In genomic region chr7:73945022-73945421, GRCh38 we compare ENCODE assay signal across 25 cellular contexts.
DNase-seq lines count a peak whose midpoint lies in the region; ATAC-seq, FAIRE-seq and TF ChIP-seq lines count a peak whose summit lies in the region.
"Had no signal": no experiment of that assay in that cellular context is flagged by ENCODE, and none has a peak within 500 bp of the region (broad histone marks: within the 10 kb centered on the region; RNA-seq: fewer than 3 reads in every experiment).

No MANE protein-coding gene starts in this region.

- TF ChIP-seq RAD21 in A549 (conservative IDR thresholded peaks at IDR 0.05 in 1 of 2, IDR thresholded peaks at IDR 0.05 in 1 of 2) (no peak), HCT116 (IDR thresholded peaks at IDR 0.05; ENCODE audit: low read depth) (no peak), K562 (CRISPR knock-in tag; conservative IDR thresholded peaks at IDR 0.05 in 1 of 2, IDR thresholded peaks at IDR 0.05 in 1 of 2) (no peak)

- CTCF ChIA-PET in A549 (lab: Yijun Ruan, JAX) (no interaction called here), HCT116 (lab: Charles Lee) (no interaction called here), K562 (lab: Yijun Ruan, JAX; ENCODE audit: low intra/inter-chr PET ratio) (no interaction called here)

- BruUV-seq in HCT116 (replicated peaks; lab: Mats Ljungman, UMichigan) (no TSS peak), K562 (replicated peaks; lab: Mats Ljungman, UMichigan) (no TSS peak)

- H4K20me1 ChIP-seq in HCT116 (ENCODE audit: insufficient read depth) (no peaks in the 10 kb centered on the region), K562 (replicated peaks; ENCODE audit: control insufficient read depth, insufficient read depth, low read length) (no peaks in the 10 kb centered on the region)
- H4K20me1 ChIP-seq: BLaER1 had no signal

- H3K36me3 ChIP-seq in HCT116 (ENCODE audit: control insufficient read depth in 1 of 2, insufficient read depth in 2 of 2, low read length in 2 of 2) (no peaks in the 10 kb centered on the region; a peak in 1 of 4 replicates), K562 (ENCODE audit: control insufficient read depth, insufficient read depth, low read length) (no peaks in the 10 kb centered on the region)
- H3K36me3 ChIP-seq: BE2C, BLaER1 had no signal

- DNase-seq in A549 (ENCODE audit: low read depth in 1 of 2, low spot score in 1 of 2) (no peak), HCT116 (ENCODE audit: low read depth, low spot score) (no peak), K562 (ENCODE audit: extremely low read depth in 1 of 4, low spot score in 3 of 4) (no peak), A172 (ENCODE audit: low spot score) (no peak)
- DNase-seq: 8988T; ACHN; BE2C; C1 segment of cervical spinal cord; CD4-positive, alpha-beta memory T cell; CD4-positive, CD25-positive, alpha-beta regulatory T cell; CD8-positive, alpha-beta memory T cell; COR-L47; DMS 273 treated with DMSO at 0.1 percent for 48 hours; DMS153; DMS53; DMS79; DND-41; EL; GDM1 had no signal

- RAD21 ChIA-PET in HCT116 (lab: Charles Lee; ENCODE audit: low non-redundant PET in 1 of 2, low total read pairs in 2 of 2, uncharacterized antibody in 2 of 2, unreplicated experiment in 2 of 2) = no interaction called here

- H3K4me1 ChIP-seq in A549 (peaks cover 18% of the 10 kb centered on the region), HCT116 (ENCODE audit: control insufficient read depth in 1 of 2, insufficient read depth in 2 of 2, low read length in 2 of 2) (peaks cover 0 to 8% of the 10 kb centered on the region in 2 experiments; a peak in 2 of 4 replicates), K562 (replicated peaks in 1 of 2; ENCODE audit: control insufficient read depth in 2 of 2, insufficient read depth in 2 of 2, low read length in 2 of 2) (no peaks in the 10 kb centered on the region)
- H3K4me1 ChIP-seq: BE2C, BLaER1 had no signal

- POLR2A ChIA-PET in A549 (lab: Yijun Ruan, JAX) = no interaction called here
- POLR2A ChIA-PET in HCT116 (lab: Charles Lee) = no interaction called here
- POLR2A ChIA-PET in K562 (lab: Yijun Ruan, JAX) = no interaction called here

- H3K27me3 ChIP-seq in HCT116 (ENCODE audit: insufficient read depth, low read length) (no peaks in the 10 kb centered on the region), K562 (ENCODE audit: control insufficient read depth in 2 of 2, insufficient read depth in 2 of 2, low read length in 2 of 2) (no peaks in the 10 kb centered on the region)
- H3K27me3 ChIP-seq: BE2C, BLaER1 had no signal

- H3K9me3 ChIP-seq in A549 (peaks cover 38% of the 10 kb centered on the region), HCT116 (ENCODE audit: control insufficient read depth in 1 of 2, insufficient read depth in 1 of 2, low read depth in 1 of 2, low read length in 2 of 2) (peaks cover 3 to 19% of the 10 kb centered on the region in 2 experiments; a peak in 1 of 4 replicates), K562 (replicated peaks; ENCODE audit: control insufficient read depth, insufficient read depth, low read depth, low read length) (peaks cover 5% of the 10 kb centered on the region; the same call in 1 of the 2 replicates)

- ATAC-seq in A549 = no peak
- no peak for ATAC-seq in HCT116
- no peak for ATAC-seq in K562
- no peak for ATAC-seq in HG03159 (IDR thresholded peaks at IDR 0.05; ENCODE audit: unreplicated experiment)
- no peak for ATAC-seq in GM21381 (IDR thresholded peaks at IDR 0.05; ENCODE audit: unreplicated experiment)
- ATAC-seq: GM12878 had no signal

- H3K4me2 ChIP-seq in A549 (no peak overlapping the region), HCT116 (ENCODE audit: low read length) (no peak overlapping the region), K562 (ENCODE audit: insufficient read depth, low read length) (no peak overlapping the region)
- H3K4me2 ChIP-seq: BLaER1 had no signal

- H2AFZ ChIP-seq in HCT116 (ENCODE audit: low read depth, low read length, poor library complexity, severe bottlenecking) (no peak overlapping the region), K562 (ENCODE audit: low read depth, low read length) (no peak overlapping the region)

- H3K9ac ChIP-seq in HCT116 (ENCODE audit: low read length) (no peak overlapping the region), K562 (ENCODE audit: insufficient read depth in 1 of 2, low read depth in 2 of 2, low read length in 2 of 2) (no peak overlapping the region)
- H3K9ac ChIP-seq: BLaER1 had no signal

- intact Hi-C loops in HCT116 (cut with micrococcal nuclease) (no loop called here), K562 (cut with micrococcal nuclease) (no loop called here)

- H3K4me3 ChIP-seq in A549 (no peak overlapping the region), HCT116 (replicated peaks in 1 of 2; ENCODE audit: low read depth in 1 of 2, low read length in 2 of 2) (no peak overlapping the region), K562 (no peak overlapping the region)
- H3K4me3 ChIP-seq: BLaER1, GM12878 had no signal

- no peak for FAIRE-seq in A549 (lab: Jason Lieb, UNC)
- no peak for FAIRE-seq in K562 (lab: Jason Lieb, UNC)
- FAIRE-seq: GM12878, GM12892, GM18507 had no signal

- no peaks in the 10 kb centered on the region for H3K9me2 ChIP-seq in HCT116 (ENCODE audit: insufficient read depth)

- TF ChIP-seq CTCF in A549 (IDR thresholded peaks at IDR 0.05) = no peak
- no peak for TF ChIP-seq CTCF in HCT116 (IDR thresholded peaks at IDR 0.05 in 2 of 3, conservative IDR thresholded peaks at IDR 0.05 in 1 of 3; ENCODE audit: borderline replicate concordance in 1 of 3, insufficient read depth in 1 of 3, low read depth in 2 of 3, low read length in 2 of 3)
- TF ChIP-seq CTCF in K562 (IDR thresholded peaks at IDR 0.05 in 2 of 3, conservative IDR thresholded peaks at IDR 0.05 in 1 of 3; ENCODE audit: insufficient read depth in 2 of 3, low read depth in 1 of 3, low read length in 3 of 3) = no peak

- H3K79me2 ChIP-seq in HCT116 (ENCODE audit: insufficient read depth, low read length) (no peaks in the 10 kb centered on the region), K562 (ENCODE audit: control insufficient read depth, insufficient read depth, low read length) (no peaks in the 10 kb centered on the region)

- no peaks in the 10 kb centered on the region for H3K9me1 ChIP-seq in K562 (ENCODE audit: control insufficient read depth, insufficient read depth, low read length)

- TF ChIP-seq EP300 in A549 (IDR thresholded peaks at IDR 0.05) = no peak
- no peak for TF ChIP-seq EP300 in K562 (IDR thresholded peaks at IDR 0.05; ENCODE audit: low read length)

- H3K27ac ChIP-seq in A549 (no peak overlapping the region), HCT116 (ENCODE audit: low read depth, low read length) (no peak overlapping the region), K562 (ENCODE audit: extremely low read depth, low read depth, low read length) (no peak overlapping the region)
- H3K27ac ChIP-seq: BLaER1 had no signal

- TF ChIP-seq POLR2A in A549 (IDR thresholded peaks at IDR 0.05; ENCODE audit: low read length) (no peak), HCT116 (IDR thresholded peaks at IDR 0.05; ENCODE audit: borderline replicate concordance, extremely low read depth, insufficient read depth, insufficient read length) (no peak), K562 (conservative IDR thresholded peaks at IDR 0.05) (no peak)

- WGBS in A549 (ENCODE audit: missing lambda C conversion rate) = 77% methylated on average over 2 of the region's 2 CpGs
- 2% methylated on average over 2 of the region's 2 CpGs for WGBS in K562 (ENCODE audit: insufficient coverage, low coverage, missing lambda C conversion rate)

- in situ Hi-C loops in K562 (cut with MboI) = no loop called here

TF ChIP-seq in A549, 52 proteins besides CTCF, POLR2A, EP300 and RAD21:
- no peak for TF ChIP-seq PHF8 (IDR thresholded peaks at IDR 0.05; ENCODE audit: borderline replicate concordance, low read depth)
- no peak for TF ChIP-seq ZFP36 (IDR thresholded peaks at IDR 0.05; ENCODE audit: borderline replicate concordance, partially characterized antibody)
- no peak for TF ChIP-seq NR3C1 (IDR thresholded peaks at IDR 0.05)
- TF ChIP-seq RNF2 (IDR thresholded peaks at IDR 0.05; ENCODE audit: borderline replicate concordance, low read depth) = no peak
- TF ChIP-seq KDM1A (IDR thresholded peaks at IDR 0.05; ENCODE audit: low read depth) = 0 out of 2 replicates have a peak, but pooled peaks have one; percentile 59
- TF ChIP-seq RCOR1 (IDR thresholded peaks at IDR 0.05; ENCODE audit: low read depth, low read length) = no peak

TF ChIP-seq in K562, 482 proteins besides CTCF, POLR2A, EP300 and RAD21 (continues in another document):
- TF ChIP-seq TBL1XR1 (IDR thresholded peaks at IDR 0.05; ENCODE audit: low read length in 2 of 2) = no peak
- TF ChIP-seq MYNN (IDR thresholded peaks at IDR 0.05) = no peak
- no peak for TF ChIP-seq MYNN (CRISPR knock-in tag; IDR thresholded peaks at IDR 0.05)
- TF ChIP-seq BCOR (IDR thresholded peaks at IDR 0.05) = peak; percentile 50; the same call in 1 of the 2 replicates
- no peak for TF ChIP-seq ZNF311 (CRISPR knock-in tag; IDR thresholded peaks at IDR 0.05)
- peak; percentile 89 for TF ChIP-seq RBM25 (IDR thresholded peaks at IDR 0.05; ENCODE audit: low read depth, low read length, severe bottlenecking)
- no peak for TF ChIP-seq PRMT5 (CRISPR knock-in tag; IDR thresholded peaks at IDR 0.05)
- TF ChIP-seq TRIM28 (IDR thresholded peaks at IDR 0.05) = 0 out of 2 replicates have a peak, but pooled peaks have one; percentile 53
- TF ChIP-seq PBX2 (CRISPR knock-in tag; IDR thresholded peaks at IDR 0.05; ENCODE audit: low read depth) = no peak
- TF ChIP-seq PBX2 (tag; conservative IDR thresholded peaks at IDR 0.05; ENCODE audit: low read depth) = no peak
- peak; percentile 56; the same call in 1 of the 2 replicates for TF ChIP-seq ADNP (tag; IDR thresholded peaks at IDR 0.05)
- TF ChIP-seq ZFP36 (IDR thresholded peaks at IDR 0.05; ENCODE audit: low read depth, low read length, partially characterized antibody) = no peak

Comparison
In these comparisons a context has a peak if more than half of its experiments do, and no peak if none do; other contexts are left out.
1. Of the 35 proteins assayed by ChIP-seq in both K562 and A549: peak only in K562: none; only in A549: KDM1A; in both: none; in neither: 34.